Comparison of ENCODE assay signal across 12 cellular contexts in the genomic region with DNA sequence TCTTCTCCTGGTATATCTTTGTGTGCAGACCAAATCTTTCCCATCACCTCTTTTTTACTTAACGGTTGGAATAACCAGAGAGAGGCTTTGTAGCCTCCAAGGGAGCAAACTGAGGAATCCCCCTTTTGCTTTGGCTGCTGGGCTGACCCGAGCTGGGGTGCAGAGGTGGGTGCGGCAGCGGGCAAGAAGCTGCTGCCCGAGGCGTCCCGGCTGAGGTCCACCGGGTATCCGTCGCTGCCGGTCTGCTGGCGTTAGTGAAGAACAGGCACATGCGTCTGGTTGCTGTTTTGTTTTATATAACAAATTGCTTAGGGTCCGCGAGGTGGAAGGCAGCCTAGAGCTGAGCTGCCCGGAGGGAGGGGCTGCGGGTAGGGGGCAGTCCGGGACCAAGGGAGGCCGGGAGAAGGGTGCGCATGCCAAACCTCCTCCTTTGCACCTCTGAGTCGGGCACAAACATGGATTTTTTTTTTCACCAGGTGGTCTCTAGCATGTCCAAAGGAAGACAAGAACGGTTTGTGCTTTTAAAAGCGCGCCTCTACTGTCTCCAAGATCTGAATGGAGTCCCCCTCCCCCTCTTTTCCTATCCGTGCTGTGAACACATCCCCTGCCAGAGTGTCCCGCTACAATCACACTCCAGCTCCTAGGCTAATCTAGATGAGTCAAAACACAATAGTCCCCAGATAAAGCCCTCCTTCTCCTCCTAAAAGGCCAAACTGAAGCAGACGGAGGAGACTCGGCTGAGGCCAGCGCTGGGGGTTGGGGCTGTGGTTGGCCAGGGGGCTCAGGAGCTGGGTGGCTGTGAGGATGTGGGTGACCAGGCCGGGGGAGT. TPM values are rescaled to one million over a fixed set of nuclear protein-coding genes. Genes with fewer than 3 reads are reported as not detected.
DNase-seq lines count a peak whose midpoint lies in the region; ATAC-seq lines count a peak whose summit lies in the region.
"Had no signal": no experiment of that assay in that cellular context is flagged by ENCODE, and none has a peak within 500 bp of the region (broad histone marks: within the 10 kb centered on the region; RNA-seq: fewer than 3 reads in every experiment).

No MANE protein-coding gene starts in this region.

- POLR2A ChIA-PET in activated CD4-positive, alpha-beta memory T cell treated with anti-CD3 and anti-CD28 coated beads, Interleukin-2, amount 10 ng/mL, durations not matched to agents 7 days and 5 days (lab: Charles Lee): interaction anchor here (1.0 to 9.0 kb wide), 4 partner anchors 11 to 285 kb away, joined by 3 to 100 read pairs (median 26); no protein-coding TSS in a partner anchor

- peaks cover 8% of the 10 kb centered on the region for H3K36me3 Mint-ChIP-seq in activated CD4-positive, alpha-beta T cell treated with anti-CD3 and anti-CD28 coated beads, Interleukin-2, amount 10 ng/mL, durations not matched to agents 24 days and 14 days (ENCODE audit: low read depth)
- peaks cover 17% of the 10 kb centered on the region for H3K36me3 Mint-ChIP-seq in activated CD4-positive, alpha-beta memory T cell treated with anti-CD3 and anti-CD28 coated beads, Interleukin-2, amount 10 ng/mL, durations not matched to agents 7 days and 5 days (ENCODE audit: low read depth)
- no peaks in the 10 kb centered on the region for H3K36me3 Mint-ChIP-seq in immature natural killer cell
- peaks cover 10% of the 10 kb centered on the region for H3K36me3 Mint-ChIP-seq in stimulated activated effector memory CD8-positive, alpha-beta T cell treated with anti-CD3 and anti-CD28 coated beads, Interleukin-12 subunit alpha, Interleukin-12 subunit beta, amount 100 ng/mL, for 72 hours

- H3K27ac Mint-ChIP-seq in activated CD4-positive, alpha-beta T cell treated with anti-CD3 and anti-CD28 coated beads, Interleukin-2, amount 10 ng/mL, durations not matched to agents 24 days and 14 days: peak overlapping the region; percentile 26
- H3K27ac Mint-ChIP-seq in activated CD4-positive, alpha-beta memory T cell treated with anti-CD3 and anti-CD28 coated beads, Interleukin-2, amount 10 ng/mL, durations not matched to agents 7 days and 5 days: no peak overlapping the region
- H3K27ac Mint-ChIP-seq in immature natural killer cell: no peak overlapping the region
- H3K27ac Mint-ChIP-seq in stimulated activated effector memory CD8-positive, alpha-beta T cell treated with anti-CD3 and anti-CD28 coated beads, Interleukin-12 subunit alpha, Interleukin-12 subunit beta, amount 100 ng/mL, for 72 hours: no peak overlapping the region

- DNase-seq in activated CD4-positive, alpha-beta T cell treated with anti-CD3 and anti-CD28 coated beads, Interleukin-2, amount 10 ng/mL, durations not matched to agents 24 days and 14 days: peak; percentile 68
- DNase-seq in activated CD4-positive, alpha-beta T cell treated with anti-CD3 and anti-CD28 coated beads, Interleukin-2, amount 50 U/mL, for 4 hours: no peak
- DNase-seq in activated CD4-positive, alpha-beta memory T cell treated with anti-CD3 and anti-CD28 coated beads, Interleukin-2, amount 10 ng/mL, durations not matched to agents 7 days and 5 days: no peak
- no peak for DNase-seq in immature natural killer cell
- peak in 1 of 2 donors; percentile 63 for DNase-seq in stimulated activated effector memory CD8-positive, alpha-beta T cell treated with anti-CD3 and anti-CD28 coated beads, Interleukin-12 subunit alpha, Interleukin-12 subunit beta, amount 100 ng/mL, for 72 hours (ENCODE audit: low spot score in 2 of 2)
- DNase-seq in T1000 (lab: John Stamatoyannopoulos, UW): no peak
- DNase-seq in AML-193 (lab: John Stamatoyannopoulos, UW): no peak
- DNase-seq in activated gamma-delta T cell treated with Interleukin-2 at 50 U/mL for 16 hours: no peak
- DNase-seq: gastrocnemius medialis, KG1, left colon, NCI-H526 treated with DMSO at 0.1 percent for 48 hours had no signal

- ATAC-seq in stimulated activated effector memory CD8-positive, alpha-beta T cell treated with anti-CD3 and anti-CD28 coated beads, Interleukin-12 subunit alpha, Interleukin-12 subunit beta, amount 100 ng/mL, for 72 hours: no peak
- ATAC-seq: gastrocnemius medialis, left colon had no signal

- peaks cover 41% of the 10 kb centered on the region for H3K4me1 Mint-ChIP-seq in activated CD4-positive, alpha-beta T cell treated with anti-CD3 and anti-CD28 coated beads, Interleukin-2, amount 10 ng/mL, durations not matched to agents 24 days and 14 days
- peaks cover 64% of the 10 kb centered on the region for H3K4me1 Mint-ChIP-seq in activated CD4-positive, alpha-beta memory T cell treated with anti-CD3 and anti-CD28 coated beads, Interleukin-2, amount 10 ng/mL, durations not matched to agents 7 days and 5 days
- H3K4me1 Mint-ChIP-seq in immature natural killer cell: peaks cover 53 to 69% of the 10 kb centered on the region in 2 donors
- H3K4me1 Mint-ChIP-seq in stimulated activated effector memory CD8-positive, alpha-beta T cell treated with anti-CD3 and anti-CD28 coated beads, Interleukin-12 subunit alpha, Interleukin-12 subunit beta, amount 100 ng/mL, for 72 hours: peaks cover 75% of the 10 kb centered on the region

- intact Hi-C loops in activated CD4-positive, alpha-beta T cell treated with anti-CD3 and anti-CD28 coated beads, Interleukin-2, amount 10 ng/mL, durations not matched to agents 24 days and 14 days (cut with micrococcal nuclease): loop anchor here (10.0 kb wide), 1 partner anchor 1257 kb away; no protein-coding TSS in a partner anchor

- CTCF ChIA-PET in activated CD4-positive, alpha-beta memory T cell treated with anti-CD3 and anti-CD28 coated beads, Interleukin-2, amount 10 ng/mL, durations not matched to agents 7 days and 5 days (lab: Charles Lee): no interaction called here

- H3K27me3 Mint-ChIP-seq in activated CD4-positive, alpha-beta T cell treated with anti-CD3 and anti-CD28 coated beads, Interleukin-2, amount 10 ng/mL, durations not matched to agents 24 days and 14 days: peaks cover 72% of the 10 kb centered on the region
- H3K27me3 Mint-ChIP-seq in activated CD4-positive, alpha-beta memory T cell treated with anti-CD3 and anti-CD28 coated beads, Interleukin-2, amount 10 ng/mL, durations not matched to agents 7 days and 5 days: peaks cover 77% of the 10 kb centered on the region
- H3K27me3 Mint-ChIP-seq in immature natural killer cell (ENCODE audit: low read depth in 3 of 3): peaks cover 61 to 87% (median 75%) of the 10 kb centered on the region in 3 donors

- no peaks in the 10 kb centered on the region for H3K9me3 Mint-ChIP-seq in activated CD4-positive, alpha-beta T cell treated with anti-CD3 and anti-CD28 coated beads, Interleukin-2, amount 10 ng/mL, durations not matched to agents 24 days and 14 days
- no peaks in the 10 kb centered on the region for H3K9me3 Mint-ChIP-seq in activated CD4-positive, alpha-beta memory T cell treated with anti-CD3 and anti-CD28 coated beads, Interleukin-2, amount 10 ng/mL, durations not matched to agents 7 days and 5 days
- peaks cover 0 to 2% (median 0%) of the 10 kb centered on the region in 6 donors for H3K9me3 Mint-ChIP-seq in immature natural killer cell
- H3K9me3 Mint-ChIP-seq in stimulated activated effector memory CD8-positive, alpha-beta T cell treated with anti-CD3 and anti-CD28 coated beads, Interleukin-12 subunit alpha, Interleukin-12 subunit beta, amount 100 ng/mL, for 72 hours: no peaks in the 10 kb centered on the region

- no peak overlapping the region for H3K4me3 Mint-ChIP-seq in activated CD4-positive, alpha-beta T cell treated with anti-CD3 and anti-CD28 coated beads, Interleukin-2, amount 10 ng/mL, durations not matched to agents 24 days and 14 days
- H3K4me3 Mint-ChIP-seq in activated CD4-positive, alpha-beta memory T cell treated with anti-CD3 and anti-CD28 coated beads, Interleukin-2, amount 10 ng/mL, durations not matched to agents 7 days and 5 days: peak overlapping the region; percentile 12
- peak overlapping the region in 3 of 5 donors; percentile 7 to 49 (median 44) for H3K4me3 Mint-ChIP-seq in immature natural killer cell
- peak overlapping the region; percentile 81 for H3K4me3 Mint-ChIP-seq in stimulated activated effector memory CD8-positive, alpha-beta T cell treated with anti-CD3 and anti-CD28 coated beads, Interleukin-12 subunit alpha, Interleukin-12 subunit beta, amount 100 ng/mL, for 72 hours

RNA-seq across cellular contexts. Expression of a gene that starts 6.8 kb away (rescaled TPM):
- 79.7 and 81.0 TPM in 2 replicates for total RNA-seq in activated CD4-positive, alpha-beta T cell treated with anti-CD3 and anti-CD28 coated beads, Interleukin-2, amount 10 ng/mL, durations not matched to agents 24 days and 14 days
- 100 to 1,000 TPM; 112 TPM for total RNA-seq in activated CD4-positive, alpha-beta memory T cell treated with anti-CD3 and anti-CD28 coated beads, Interleukin-2, amount 10 ng/mL, durations not matched to agents 7 days and 5 days
- polyA plus RNA-seq in immature natural killer cell: 10 to 100 TPM; 27.2 to 52.1 (median 36.8) TPM
